17 cellular contexts compared by ENCODE assay signal in the genomic region with DNA sequence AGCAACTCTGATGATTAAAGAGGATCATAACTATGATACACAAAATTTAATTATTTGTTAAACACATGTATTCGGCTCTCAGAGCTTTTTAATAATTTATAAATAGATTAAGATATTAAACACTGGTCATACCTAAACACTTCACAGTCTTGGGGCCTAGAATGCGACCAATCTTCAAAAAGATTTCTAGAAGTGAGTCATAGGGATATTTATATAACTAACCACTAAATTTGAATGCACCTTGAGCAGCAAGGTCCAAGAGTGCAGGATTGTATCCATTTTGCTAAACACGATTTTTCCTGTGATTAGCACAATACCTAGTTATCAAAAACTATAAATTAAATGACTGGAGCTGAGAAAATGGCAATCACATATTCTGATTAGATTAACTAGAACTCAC.
DNase-seq lines count a peak whose midpoint lies in the region; ATAC-seq and TF ChIP-seq lines count a peak whose summit lies in the region.
"Had no signal": no experiment of that assay in that cellular context is flagged by ENCODE, and none has a peak within 500 bp of the region (broad histone marks: within the 10 kb centered on the region; RNA-seq: fewer than 3 reads in every experiment).

No MANE protein-coding gene starts in this region.

- in situ Hi-C loops in G401 (cut with HindIII; ENCODE audit: low sequenced_read_pairs): no loop called here

- H3K4me2 ChIP-seq in trophoblast cell (ENCODE audit: low read length): no peak overlapping the region

- no peaks in the 10 kb centered on the region for H3K79me2 ChIP-seq in trophoblast cell (ENCODE audit: control insufficient read depth, insufficient read depth, low read length, poor library complexity)

- H3K36me3 ChIP-seq in H7 (replicated peaks; ENCODE audit: control insufficient read depth, insufficient read depth, low read length) (no peaks in the 10 kb centered on the region), trophoblast cell (ENCODE audit: control insufficient read depth in 1 of 2, insufficient read depth in 2 of 2, low read length in 2 of 2) (no peaks in the 10 kb centered on the region)
- H3K36me3 ChIP-seq: adrenal gland, MG63 had no signal

- H4K91ac ChIP-seq in trophoblast cell (ENCODE audit: low read depth, low read length): no peak overlapping the region

- no peak overlapping the region for H2AK5ac ChIP-seq in trophoblast cell (ENCODE audit: low read length)

- H3K27ac ChIP-seq in trophoblast cell (ENCODE audit: low read depth, low read length): no peak overlapping the region
- H3K27ac ChIP-seq: adrenal gland, foreskin keratinocyte had no signal

- no peak for TF ChIP-seq CTCF in GM10248 (IDR thresholded peaks at IDR 0.05; ENCODE audit: control extremely low read depth, extremely low read depth, low read depth, missing control alignments)

- no peak overlapping the region for H2BK12ac ChIP-seq in trophoblast cell (ENCODE audit: low read length)

- no peak overlapping the region for H3K14ac ChIP-seq in trophoblast cell (ENCODE audit: low read length)

- CTCF ChIA-PET in GM10248 (lab: Yijun Ruan, JAX): no interaction called here

- no peak overlapping the region for H2AFZ ChIP-seq in trophoblast cell (ENCODE audit: insufficient read depth, low read length, poor library complexity)

- no peak overlapping the region for H3K4ac ChIP-seq in trophoblast cell (ENCODE audit: low read depth, low read length)

- no peak overlapping the region for H2BK5ac ChIP-seq in trophoblast cell (ENCODE audit: low read depth, low read length, poor library complexity)

- no peak overlapping the region for H4K12ac ChIP-seq in trophoblast cell (ENCODE audit: low read depth, low read length)

- no peak overlapping the region for H3K18ac ChIP-seq in trophoblast cell (ENCODE audit: low read length)

- no peak for DNase-seq in H7
- no peak for DNase-seq in GM10248 (ENCODE audit: extremely low spot score)
- DNase-seq in G401 (ENCODE audit: low spot score): no peak
- DNase-seq in trophoblast cell: no peak
- DNase-seq: activated CD4-positive, alpha-beta memory T cell treated with anti-CD3 and anti-CD28 coated beads, Interleukin-2, amount 10 ng/mL, durations not matched to agents 7 days and 5 days; adrenal gland; DMS79 treated with DMSO at 0.1 percent for 48 hours; foreskin keratinocyte; left ventricle myocardium superior; MG63; NCI-H2081; NCI-H526; posterior cingulate gyrus; stimulated activated naive CD8-positive, alpha-beta T cell treated with anti-CD3 and anti-CD28 coated beads, Interleukin-15, amount 100 ng/mL, for 72 hours had no signal

- no peaks in the 10 kb centered on the region for H3K79me1 ChIP-seq in trophoblast cell (ENCODE audit: low read length)

- no peak overlapping the region for H3K23ac ChIP-seq in trophoblast cell (ENCODE audit: low read length)

- H3K9me3 ChIP-seq in trophoblast cell (ENCODE audit: insufficient read depth, low read depth, low read length): no peaks in the 10 kb centered on the region
- H3K9me3 ChIP-seq: adrenal gland, MG63 had no signal

- WGBS in trophoblast cell (ENCODE audit: extremely low coverage, insufficient coverage, insufficient read length): no CpG with 5 or more reads among the region's 3 CpGs

- H3K4me1 ChIP-seq in trophoblast cell (ENCODE audit: control insufficient read depth in 1 of 2, insufficient read depth in 2 of 2, low read length in 2 of 2): no peaks in the 10 kb centered on the region
- H3K4me1 ChIP-seq: adrenal gland, foreskin keratinocyte had no signal

- H3K27me3 ChIP-seq in H7 (ENCODE audit: control insufficient read depth, insufficient read depth, low read length) (no peaks in the 10 kb centered on the region), trophoblast cell (ENCODE audit: insufficient read depth, low read length) (no peaks in the 10 kb centered on the region)
- H3K27me3 ChIP-seq: adrenal gland, foreskin keratinocyte, MG63 had no signal

- H4K8ac ChIP-seq in trophoblast cell (ENCODE audit: low read depth, low read length): no peak overlapping the region

- no peak overlapping the region for H3K9ac ChIP-seq in trophoblast cell (ENCODE audit: low read length)

- H2BK120ac ChIP-seq in trophoblast cell (ENCODE audit: insufficient read depth, low read length, poor library complexity): no peak overlapping the region

- POLR2A ChIA-PET in GM10248 (lab: Yijun Ruan, JAX): no interaction called here

- H3K4me3 ChIP-seq in H7 (ENCODE audit: insufficient read depth, low read depth, low read length): no peak overlapping the region
- no peak overlapping the region for H3K4me3 ChIP-seq in trophoblast cell (ENCODE audit: low read depth, low read length)
- H3K4me3 ChIP-seq: adrenal gland, MG63 had no signal

- ATAC-seq in GM19351 (IDR thresholded peaks at IDR 0.05; ENCODE audit: unreplicated experiment): peak; percentile 92
- peak; percentile 63 for ATAC-seq in HG02798 (IDR thresholded peaks at IDR 0.05; ENCODE audit: poor library complexity, unreplicated experiment)
- ATAC-seq in HG03196 (IDR thresholded peaks at IDR 0.05; ENCODE audit: unreplicated experiment): peak; percentile 61
- ATAC-seq: foreskin keratinocyte; left ventricle myocardium superior; stimulated activated naive CD8-positive, alpha-beta T cell treated with anti-CD3 and anti-CD28 coated beads, Interleukin-15, amount 100 ng/mL, for 72 hours had no signal
